In the genomic region with DNA sequence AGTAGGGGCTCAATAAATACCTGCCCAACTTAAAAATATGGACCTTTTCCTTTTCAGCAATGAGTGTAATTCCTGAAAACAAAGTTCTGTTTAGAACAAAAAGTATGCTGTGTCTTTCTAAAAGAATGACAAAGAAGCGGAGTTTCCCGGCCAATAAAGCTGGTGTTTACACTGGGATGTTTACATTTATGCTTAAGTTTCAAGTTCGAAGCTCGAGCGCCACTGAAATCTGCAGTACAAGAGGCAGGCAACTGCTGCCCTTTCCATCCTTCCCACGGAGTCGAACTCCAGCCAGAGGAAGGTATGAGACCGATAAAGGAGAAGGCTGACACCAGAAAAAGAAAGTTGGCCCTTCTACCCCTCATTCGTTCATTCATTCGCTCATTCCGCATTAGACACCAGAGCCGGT, we compare ENCODE assay signal across 1 cellular context.
TF ChIP-seq lines count a peak whose summit lies in the region.

No MANE protein-coding gene starts in this region.

TF ChIP-seq in endothelial cell of umbilical vein, 7 proteins besides CTCF, POLR2A, EP300 and RAD21:
- no peak for TF ChIP-seq EZH2 (IDR thresholded peaks at IDR 0.05; ENCODE audit: borderline replicate concordance, low read depth, low read length, severe bottlenecking)
- peak; percentile 3 for TF ChIP-seq POLR2AphosphoS5 (IDR thresholded peaks at IDR 0.05; ENCODE audit: insufficient read depth, low read depth, low read length)
